12 cellular contexts compared by ENCODE assay signal in genomic region chr5:79956173-79956670, GRCh38. TPM values are rescaled to one million over a fixed set of nuclear protein-coding genes. Genes with fewer than 3 reads are reported as not detected.
A peak's percentile ranks its signal among the peaks of the same experiment; 100 is the strongest.
DNase-seq lines count a peak whose midpoint lies in the region; ATAC-seq lines count a peak whose summit lies in the region.
"Had no signal": no experiment of that assay in that cellular context is flagged by ENCODE, and none has a peak within 500 bp of the region (broad histone marks: within the 10 kb centered on the region; RNA-seq: fewer than 3 reads in every experiment).

No MANE protein-coding gene starts in this region.

- peak; percentile 95 for ATAC-seq in esophagus mucosa
- ATAC-seq in HG02973 (IDR thresholded peaks at IDR 0.05; ENCODE audit: unreplicated experiment): no peak

- DNase-seq in H4 (ENCODE audit: low spot score): peak; percentile 52
- peak; percentile 91 for DNase-seq in RPMI7951 (ENCODE audit: low read depth)
- peak; percentile 86 for DNase-seq in renal cortical epithelial cell (ENCODE audit: low read depth)
- DNase-seq in activated effector memory CD4-positive, alpha-beta T cell treated with anti-CD3 and anti-CD28 coated beads, Interleukin-2, amount 50 U/mL, for 16 hours: no peak
- no peak for DNase-seq in NCI-H1436 (lab: John Stamatoyannopoulos, UW)
- DNase-seq in hypothalamus (lab: John Stamatoyannopoulos, UW): no peak
- DNase-seq: DND-41; MV-4-11; NCI-H526 treated with DMSO at 0.1 percent for 48 hours; stimulated activated CD8-positive, alpha-beta memory T cell treated with anti-CD3 and anti-CD28 coated beads, Interleukin-4, amount 100 ng/mL, for 48 hours had no signal

RNA-seq across cellular contexts. Expression of gene MTX3, which starts 34.8 kb away (rescaled TPM):
- 6.7 and 10.3 TPM in 2 replicates for total RNA-seq in H4 (2014; rRNA removed; shearing (Covaris generic))
- total RNA-seq in RPMI7951 (2014; rRNA removed; shearing (Covaris generic)): 13.9 and 15.6 TPM in 2 replicates
- 12.5 TPM for total RNA-seq in esophagus mucosa
- 11.6 and 15.4 TPM in 2 replicates for total RNA-seq in renal cortical epithelial cell

Comparison
In these comparisons a context has a peak if more than half of its experiments do, and no peak if none do; other contexts are left out.
1. DNase-seq: peak in H4 (single experiment), RPMI7951 (single experiment) and renal cortical epithelial cell (single experiment); none in activated effector memory CD4-positive, alpha-beta T cell treated with anti-CD3 and anti-CD28 coated beads, Interleukin-2, amount 50 U/mL, for 16 hours (single experiment), NCI-H1436 (single experiment) and hypothalamus (0 of 51).